27 cellular contexts compared by ENCODE assay signal in genomic region chr1:230558324-230558723, GRCh38.
"Had no signal": no experiment of that assay in that cellular context is flagged by ENCODE, and none has a peak within 500 bp of the region (broad histone marks: within the 10 kb centered on the region; RNA-seq: fewer than 3 reads in every experiment).

No MANE protein-coding gene starts in this region.

- H3K36me3 ChIP-seq: stomach, suprapubic skin, thoracic aorta, thyroid gland, tibial artery, tibial nerve, transverse colon, upper lobe of left lung, upper lobe of right lung, uterus, vagina had no signal

- H3K9me3 ChIP-seq: stomach, suprapubic skin, testis, thoracic aorta, thyroid gland, tibial artery, tibial nerve, transverse colon, upper lobe of left lung, upper lobe of right lung, uterus, vagina had no signal

- H3K4me3 ChIP-seq: stomach, suprapubic skin, testis, thoracic aorta, thyroid gland, tibial artery, tibial nerve, transverse colon, upper lobe of left lung, upper lobe of right lung, uterus, vagina had no signal

- ATAC-seq: stimulated activated effector memory CD8-positive, alpha-beta T cell treated with anti-CD3 and anti-CD28 coated beads, Interleukin-12 subunit alpha, Interleukin-12 subunit beta, amount 100 ng/mL, for 72 hours; stimulated activated memory B cell treated with anti-CD40 and anti-IgM and Interleukin-4, amounts not matched to agents 10 μg/mL and 1 μg/mL and 100 μg/mL, for 72 hours; stimulated activated naive B cell treated with anti-CD40 and anti-IgM and Interleukin-4, amounts not matched to agents 10 μg/mL and 1 μg/mL and 100 μg/mL, for 72 hours; stimulated activated naive CD8-positive, alpha-beta T cell treated with anti-CD3 and anti-CD28 coated beads, Interleukin-15, amount 100 ng/mL, for 72 hours; stimulated activated naive CD8-positive, alpha-beta T cell treated with anti-CD3 and anti-CD28 coated beads, Interleukin-15, Interleukin-2, amounts not matched to agents 100 U/mL and 50 U/mL, for 24 hours; upper lobe of right lung had no signal

- H3K27me3 ChIP-seq: stomach, suprapubic skin, testis, thyroid gland, tibial nerve, transverse colon, upper lobe of left lung, upper lobe of right lung, uterus, vagina had no signal

- DNase-seq: stimulated activated CD4-positive, alpha-beta T cell treated with anti-CD3 and anti-CD28 coated beads, Interleukin-2, amount 100 ng/mL, for 48 hours; stimulated activated CD4-positive, alpha-beta T cell treated with anti-CD3 and anti-CD28 coated beads, Interleukin-4, amount 100 ng/mL, for 1 hour; stimulated activated CD4-positive, alpha-beta T cell treated with anti-CD3 and anti-CD28 coated beads, Interleukin-4, amount 100 ng/mL, for 24 hours; stimulated activated CD4-positive, alpha-beta T cell treated with anti-CD3 and anti-CD28 coated beads, Interleukin-4, amount 100 ng/mL, for 4 hours; stimulated activated CD8-positive, alpha-beta memory T cell treated with anti-CD3 and anti-CD28 coated beads, Interleukin-4, amount 100 ng/mL, for 48 hours; stimulated activated naive B cell treated with anti-CD40 and anti-IgM and Interleukin-4, amounts not matched to agents 10 μg/mL and 1 μg/mL and 100 μg/mL, for 72 hours; stimulated activated naive CD4-positive, alpha-beta T cell; stimulated activated naive CD4-positive, alpha-beta T cell treated with Interleukin-2 at 50 U/mL for 16 hours; stimulated activated naive CD8-positive, alpha-beta T cell treated with anti-CD3 and anti-CD28 coated beads, Interleukin-15, amount 100 ng/mL, for 72 hours; stimulated activated naive CD8-positive, alpha-beta T cell treated with anti-CD3 and anti-CD28 coated beads, Interleukin-15, Interleukin-2, amounts not matched to agents 100 U/mL and 50 U/mL, for 24 hours; stomach; substantia nigra; testis; thyroid gland; tibial artery; transverse colon; trophoblast cell; upper lobe of left lung; upper lobe of right lung; uterus had no signal

- H3K4me1 ChIP-seq: stomach, suprapubic skin, testis, thyroid gland, tibial artery, tibial nerve, transverse colon, upper lobe of left lung, upper lobe of right lung, uterus had no signal

- H3K27ac ChIP-seq: stomach, suprapubic skin, testis, thoracic aorta, thyroid gland, tibial artery, tibial nerve, transverse colon, upper lobe of left lung, upper lobe of right lung, uterus, vagina had no signal

- FAIRE-seq: urothelium cell line had no signal
